In genomic region chr3:197953325-197953724, GRCh38 we compare ENCODE assay signal across 13 cellular contexts. TPM values are rescaled to one million over a fixed set of nuclear protein-coding genes. Genes with fewer than 3 reads are reported as not detected.
DNase-seq lines count a peak whose midpoint lies in the region; ATAC-seq and TF ChIP-seq lines count a peak whose summit lies in the region.
"Had no signal": no experiment of that assay in that cellular context is flagged by ENCODE, and none has a peak within 500 bp of the region (broad histone marks: within the 10 kb centered on the region; RNA-seq: fewer than 3 reads in every experiment).

No MANE protein-coding gene starts in this region.

- H3K27me3 ChIP-seq in hepatocyte (no peaks in the 10 kb centered on the region), suprapubic skin (no peaks in the 10 kb centered on the region)
- H3K27me3 ChIP-seq: thyroid gland had no signal

- TF ChIP-seq EP300 in suprapubic skin (IDR thresholded peaks at IDR 0.05): no peak

- H3K9me3 ChIP-seq in hepatocyte (ENCODE audit: low read depth) (no peaks in the 10 kb centered on the region), suprapubic skin (no peaks in the 10 kb centered on the region)
- H3K9me3 ChIP-seq: thyroid gland had no signal

- H3K36me3 ChIP-seq in hepatocyte (replicated peaks; ENCODE audit: insufficient read depth, low read depth) (peaks cover 6% of the 10 kb centered on the region), suprapubic skin (peaks cover 57% of the 10 kb centered on the region)

- H3K4me3 Mint-ChIP-seq in stimulated activated naive CD8-positive, alpha-beta T cell treated with anti-CD3 and anti-CD28 coated beads, Interleukin-15, Interleukin-2, amounts not matched to agents 100 ng/mL and 50 ng/mL, for 24 hours: peak overlapping the region; percentile 98

- H3K79me2 ChIP-seq in hepatocyte: peaks cover 43% of the 10 kb centered on the region

- no peaks in the 10 kb centered on the region for H3K27me3 Mint-ChIP-seq in stimulated activated naive CD8-positive, alpha-beta T cell treated with anti-CD3 and anti-CD28 coated beads, Interleukin-15, Interleukin-2, amounts not matched to agents 100 ng/mL and 50 ng/mL, for 24 hours

- H3K4me1 Mint-ChIP-seq in stimulated activated naive CD8-positive, alpha-beta T cell treated with anti-CD3 and anti-CD28 coated beads, Interleukin-15, Interleukin-2, amounts not matched to agents 100 ng/mL and 50 ng/mL, for 24 hours (ENCODE audit: low read depth): peaks cover 76% of the 10 kb centered on the region

- TF ChIP-seq CTCF in VCaP (conservative IDR thresholded peaks at IDR 0.05) (no peak), hepatocyte (IDR thresholded peaks at IDR 0.05; ENCODE audit: poor library complexity) (no peak), suprapubic skin (IDR thresholded peaks at IDR 0.05) (no peak)

- H3K4me3 ChIP-seq in hepatocyte (no peak overlapping the region), suprapubic skin (no peak overlapping the region)
- H3K4me3 ChIP-seq: thyroid gland had no signal

- H3K27ac ChIP-seq in VCaP (peak overlapping the region; percentile 90; the same call in 1 of the 2 replicates), hepatocyte (no peak overlapping the region), suprapubic skin (no peak overlapping the region)
- H3K27ac ChIP-seq: thyroid gland had no signal

- no peak overlapping the region for H2AFZ ChIP-seq in hepatocyte

- peaks cover 47% of the 10 kb centered on the region for H4K20me1 ChIP-seq in hepatocyte (ENCODE audit: insufficient read depth, poor library complexity, severe bottlenecking)

- H3K27ac Mint-ChIP-seq in stimulated activated naive CD8-positive, alpha-beta T cell treated with anti-CD3 and anti-CD28 coated beads, Interleukin-15, Interleukin-2, amounts not matched to agents 100 ng/mL and 50 ng/mL, for 24 hours: peak overlapping the region; percentile 83

- no peak for DNase-seq in stimulated activated naive CD8-positive, alpha-beta T cell treated with anti-CD3 and anti-CD28 coated beads, Interleukin-15, Interleukin-2, amounts not matched to agents 100 U/mL and 50 U/mL, for 24 hours
- DNase-seq in hepatocyte (ENCODE audit: low spot score) (no peak), erythroblast (lab: John Stamatoyannopoulos, UW) (no peak), NCI-H526 treated with DMSO at 0.1 percent for 48 hours (lab: John Stamatoyannopoulos, UW) (no peak), suprapubic skin (ENCODE audit: low spot score in 2 of 2) (no peak), AG08395 (ENCODE audit: low spot score) (no peak)
- DNase-seq: activated effector memory CD4-positive, alpha-beta T cell treated with anti-CD3 and anti-CD28 coated beads, Interleukin-2, amount 50 U/mL, for 16 hours; effector memory CD4-positive, alpha-beta T cell; NCI-H526; stimulated activated CD4-positive, alpha-beta T cell treated with anti-CD3 and anti-CD28 coated beads, Interleukin-2, amount 100 ng/mL, for 48 hours; thyroid gland had no signal

- H3K9me3 Mint-ChIP-seq in stimulated activated naive CD8-positive, alpha-beta T cell treated with anti-CD3 and anti-CD28 coated beads, Interleukin-15, Interleukin-2, amounts not matched to agents 100 ng/mL and 50 ng/mL, for 24 hours: no peaks in the 10 kb centered on the region

- TF ChIP-seq POLR2A in erythroblast (IDR thresholded peaks at IDR 0.05; ENCODE audit: low read length): no peak
- no peak for TF ChIP-seq POLR2A in suprapubic skin (IDR thresholded peaks at IDR 0.05)

- 71% methylated on average over 6 of the region's 6 CpGs for WGBS in hepatocyte (ENCODE audit: low lambda C conversion rate, missing lambda C conversion rate)
- 72% methylated on average over 6 of the region's 6 CpGs for WGBS in suprapubic skin

- peaks cover 27% of the 10 kb centered on the region for H3K4me1 ChIP-seq in hepatocyte (ENCODE audit: insufficient read depth)
- peaks cover 51% of the 10 kb centered on the region for H3K4me1 ChIP-seq in suprapubic skin

- H3K9me2 ChIP-seq in hepatocyte (replicated peaks; ENCODE audit: insufficient read depth): no peaks in the 10 kb centered on the region

- ATAC-seq in stimulated activated naive CD8-positive, alpha-beta T cell treated with anti-CD3 and anti-CD28 coated beads, Interleukin-15, Interleukin-2, amounts not matched to agents 100 U/mL and 50 U/mL, for 24 hours: no peak

- H3K36me3 Mint-ChIP-seq in stimulated activated naive CD8-positive, alpha-beta T cell treated with anti-CD3 and anti-CD28 coated beads, Interleukin-15, Interleukin-2, amounts not matched to agents 100 ng/mL and 50 ng/mL, for 24 hours (ENCODE audit: low read depth): peaks cover 80% of the 10 kb centered on the region

- peak overlapping the region; percentile 94 for H3K4me2 ChIP-seq in hepatocyte

RNA-seq across cellular contexts. Expression of gene RPL35A, which starts 3.3 kb away (rescaled TPM):
- total RNA-seq in hepatocyte (743 and 1,122 TPM in 2 replicates), suprapubic skin (100 to 1,000 TPM; 564 to 915 (median 773) TPM)
- 693 and 715 TPM in 2 replicates for polyA plus RNA-seq in hepatocyte

RNA-seq across cellular contexts. Expression of gene LMLN, which starts 6.7 kb away (rescaled TPM):
- total RNA-seq in hepatocyte (2.6 and 4.5 TPM in 2 replicates), suprapubic skin (1 to 10 TPM; 3.4 to 8.2 (median 5.5) TPM)
- 1.4 and 4.3 TPM in 2 replicates for polyA plus RNA-seq in hepatocyte
